ENCODE assay signal across 11 cellular contexts in the genomic region with DNA sequence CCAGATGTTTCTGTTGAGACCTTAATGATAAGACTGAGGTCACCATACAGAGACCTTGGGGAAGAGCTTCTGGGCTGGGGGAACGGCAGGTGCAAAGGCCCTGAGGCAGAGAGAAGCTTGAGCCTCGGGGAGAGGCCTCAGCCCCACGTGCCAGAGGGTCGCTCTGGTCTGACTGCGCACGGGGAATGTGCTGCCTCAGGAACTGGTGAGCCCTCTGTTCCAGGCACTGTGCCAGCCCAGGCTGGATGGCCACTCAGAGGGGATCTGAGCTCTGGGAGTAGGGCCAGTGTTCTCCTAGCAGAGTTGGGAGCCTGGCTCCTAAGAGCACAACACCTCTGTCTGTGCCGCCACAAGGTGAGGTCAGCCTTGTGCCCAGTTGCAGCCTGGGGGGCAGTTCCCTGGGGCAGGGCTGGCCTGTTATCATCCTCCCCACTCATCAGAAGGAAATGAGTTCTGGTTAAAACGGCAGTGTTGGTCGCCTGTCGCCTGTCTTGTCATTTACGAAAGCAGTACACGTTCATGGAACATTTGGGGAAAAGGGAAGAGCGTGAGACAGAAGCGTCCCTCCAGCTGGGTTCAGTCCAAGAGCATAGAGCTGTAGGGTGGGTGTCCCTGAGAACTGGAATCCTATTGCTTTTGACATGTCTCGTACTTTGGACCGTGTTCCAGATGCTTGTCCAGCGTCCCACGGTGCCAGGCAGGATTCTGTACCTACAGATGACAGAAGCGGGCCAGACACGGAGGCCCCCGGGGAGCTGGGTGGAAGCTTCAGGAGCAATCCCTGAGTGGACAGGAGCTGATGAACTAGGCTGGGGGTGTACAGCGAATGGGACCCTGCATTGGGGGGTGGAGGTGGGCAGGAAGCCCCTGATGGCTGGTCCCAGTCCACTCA. TPM values are rescaled to one million over a fixed set of nuclear protein-coding genes. Genes with fewer than 3 reads are reported as not detected.
DNase-seq lines count a peak whose midpoint lies in the region; ATAC-seq, FAIRE-seq and TF ChIP-seq lines count a peak whose summit lies in the region.
"Had no signal": no experiment of that assay in that cellular context is flagged by ENCODE, and none has a peak within 500 bp of the region (broad histone marks: within the 10 kb centered on the region; RNA-seq: fewer than 3 reads in every experiment).

No MANE protein-coding gene starts in this region.

- H3K36me3 Mint-ChIP-seq in stimulated activated naive B cell treated with anti-CD40 and anti-IgM and Interleukin-4, amounts not matched to agents 10 μg/mL and 1 μg/mL and 100 μg/mL, for 72 hours, result peaks cover 14 to 31% of the 10 kb centered on the region in 2 donors
- H3K36me3 Mint-ChIP-seq: natural killer cell treated with Interleukin-12 subunit alpha and Interleukin-12 subunit beta and Interleukin-15 and Interleukin-18, amount 100 ng/mL, for 72 hours had no signal

- POLR2A ChIA-PET in IMR-90 (lab: Charles Lee; ENCODE audit: unreplicated experiment), result no interaction called here

- H4K20me1 ChIP-seq in IMR-90 (ENCODE audit: insufficient read depth, low read length), result peaks cover 80% of the 10 kb centered on the region

- H3K9ac ChIP-seq in IMR-90 (ENCODE audit: low read depth, low read length), result no peak overlapping the region

- H2BK120ac ChIP-seq in IMR-90 (ENCODE audit: low read depth, low read length), result no peak overlapping the region

- H2BK20ac ChIP-seq in IMR-90 (ENCODE audit: low read depth, low read length), result no peak overlapping the region

- WGBS in IMR-90 (ENCODE audit: extremely low coverage in 2 of 2, insufficient read length in 1 of 2), 2 experiments, result 73% methylated on average over 10 of the region's 22 CpGs; no CpG with 5 or more reads in 1 of the 2 experiments

- H3K4me3 Mint-ChIP-seq in stimulated activated naive B cell treated with anti-CD40 and anti-IgM and Interleukin-4, amounts not matched to agents 10 μg/mL and 1 μg/mL and 100 μg/mL, for 72 hours, result peak overlapping the region; percentile 43 to 47
- H3K4me3 Mint-ChIP-seq: natural killer cell treated with Interleukin-12 subunit alpha and Interleukin-12 subunit beta and Interleukin-15 and Interleukin-18, amount 100 ng/mL, for 72 hours had no signal

- no peak for ATAC-seq in IMR-90 (ENCODE audit: low read depth)
- no peak for ATAC-seq in stimulated activated naive B cell treated with anti-CD40 and anti-IgM and Interleukin-4, amounts not matched to agents 10 μg/mL and 1 μg/mL and 100 μg/mL, for 72 hours (replicated peaks)
- ATAC-seq: natural killer cell treated with Interleukin-12 subunit alpha and Interleukin-12 subunit beta and Interleukin-15 and Interleukin-18, amount 100 ng/mL, for 72 hours had no signal

- H3K14ac ChIP-seq in IMR-90 (replicated peaks; ENCODE audit: low read depth, low read length), result 0 out of 2 replicates have a peak overlapping the region, but pooled peaks have one; percentile 58

- peaks cover 19 to 86% of the 10 kb centered on the region in 2 experiments; a peak in 3 of 4 replicates for H3K79me1 ChIP-seq in IMR-90 (ENCODE audit: low read depth in 1 of 2, low read length in 2 of 2)

- no peak overlapping the region; the same call in 1 of the 2 replicates for H4K91ac ChIP-seq in IMR-90 (ENCODE audit: insufficient read depth, low read depth, low read length)

- FAIRE-seq in frontal cortex (lab: Jason Lieb, UNC), result no peak

- H3K18ac ChIP-seq in IMR-90 (ENCODE audit: low read depth, low read length), result no peak overlapping the region

- H3K9me3 Mint-ChIP-seq in stimulated activated naive B cell treated with anti-CD40 and anti-IgM and Interleukin-4, amounts not matched to agents 10 μg/mL and 1 μg/mL and 100 μg/mL, for 72 hours, result no peaks in the 10 kb centered on the region
- H3K9me3 Mint-ChIP-seq: natural killer cell treated with Interleukin-12 subunit alpha and Interleukin-12 subunit beta and Interleukin-15 and Interleukin-18, amount 100 ng/mL, for 72 hours had no signal

- peak overlapping the region; percentile 17 for H2AK9ac ChIP-seq in IMR-90 (replicated peaks; ENCODE audit: low read depth, low read length, poor library complexity)

- H3K36me3 ChIP-seq in IMR-90 (ENCODE audit: control insufficient read depth, insufficient read depth, low read length), result peaks cover 1% of the 10 kb centered on the region; the same call in 1 of the 2 replicates

- peaks cover 59% of the 10 kb centered on the region for H3K4me1 ChIP-seq in IMR-90 (ENCODE audit: control insufficient read depth, insufficient read depth, low read length)

- H3K4me3 ChIP-seq in IMR-90 (ENCODE audit: insufficient read depth, low read depth, low read length) (no peak overlapping the region), astrocyte of the cerebellum (ENCODE audit: low read depth, low read length) (no peak overlapping the region)

- intact Hi-C loops in IMR-90 (cut with micrococcal nuclease), result no loop called here

- in situ Hi-C loops in IMR-90 (cut with MboI; ENCODE audit: low sequenced_read_pairs) (no loop called here), astrocyte of the cerebellum (cut with HindIII; ENCODE audit: low sequenced_read_pairs) (no loop called here)

- no TSS peak for BruUV-seq in IMR-90 (replicated peaks; lab: Mats Ljungman, UMichigan)

- peak overlapping the region; percentile 7 for H3K27ac Mint-ChIP-seq in stimulated activated naive B cell treated with anti-CD40 and anti-IgM and Interleukin-4, amounts not matched to agents 10 μg/mL and 1 μg/mL and 100 μg/mL, for 72 hours
- H3K27ac Mint-ChIP-seq: natural killer cell treated with Interleukin-12 subunit alpha and Interleukin-12 subunit beta and Interleukin-15 and Interleukin-18, amount 100 ng/mL, for 72 hours had no signal

- peaks cover 25% of the 10 kb centered on the region for H3K9me1 ChIP-seq in IMR-90 (ENCODE audit: insufficient read depth, low read length)

- H3K27ac ChIP-seq in IMR-90 (ENCODE audit: insufficient read depth, low read length), result no peak overlapping the region

- H3K4ac ChIP-seq in IMR-90 (ENCODE audit: low read depth, low read length), result no peak overlapping the region

- H4K8ac ChIP-seq in IMR-90 (ENCODE audit: low read depth in 2 of 2, low read length in 2 of 2), result peak overlapping the region in 1 of 2 experiments; percentile 3; a peak in 1 of 4 replicates

- H3K27me3 ChIP-seq in IMR-90 (ENCODE audit: control insufficient read depth, insufficient read depth, low read length), result no peaks in the 10 kb centered on the region

- H3K4me2 ChIP-seq in IMR-90 (ENCODE audit: low read depth, low read length), result no peak overlapping the region

- no peak for DNase-seq in IMR-90
- peak; percentile 68 for DNase-seq in astrocyte of the cerebellum (ENCODE audit: low read depth)
- peak; percentile 18 for DNase-seq in kidney glomerular epithelial cell (lab: John Stamatoyannopoulos, UW)
- no peak for DNase-seq in stimulated activated naive B cell treated with anti-CD40 and anti-IgM and Interleukin-4, amounts not matched to agents 10 μg/mL and 1 μg/mL and 100 μg/mL, for 72 hours
- no peak for DNase-seq in COR-L47 (lab: John Stamatoyannopoulos, UW)
- no peak for DNase-seq in NCI-H1436 treated with DMSO at 0.1 percent for 48 hours (lab: John Stamatoyannopoulos, UW)
- DNase-seq in frontal cortex (ENCODE audit: low spot score in 2 of 2), result no peak
- DNase-seq in GM19240 (ENCODE audit: insufficient read length, low spot score), result no peak
- DNase-seq: activated naive CD4-positive, alpha-beta T cell treated with Interleukin-2 at 50 U/mL for 16 hours; DMS79 treated with DMSO at 0.1 percent for 48 hours had no signal

- peak overlapping the region; percentile 35 for H2AFZ ChIP-seq in IMR-90 (replicated peaks; ENCODE audit: low read length, poor library complexity)

- CTCF ChIA-PET in IMR-90 (lab: Yijun Ruan, JAX), result interaction anchor here (0.7 kb wide), 1 partner anchor 244 kb away, joined by 3 read pairs; no protein-coding TSS in a partner anchor

- H3K27me3 Mint-ChIP-seq in stimulated activated naive B cell treated with anti-CD40 and anti-IgM and Interleukin-4, amounts not matched to agents 10 μg/mL and 1 μg/mL and 100 μg/mL, for 72 hours, result no peaks in the 10 kb centered on the region
- H3K27me3 Mint-ChIP-seq: natural killer cell treated with Interleukin-12 subunit alpha and Interleukin-12 subunit beta and Interleukin-15 and Interleukin-18, amount 100 ng/mL, for 72 hours had no signal

- TF ChIP-seq POLR2A in IMR-90 (IDR thresholded peaks at IDR 0.05; ENCODE audit: low read depth, low read length), result no peak

- no peaks in the 10 kb centered on the region for H3K9me3 ChIP-seq in IMR-90 (ENCODE audit: control insufficient read depth, insufficient read depth, low read length)

- H2BK15ac ChIP-seq in IMR-90 (ENCODE audit: low read depth, low read length), result no peak overlapping the region

- H2AK5ac ChIP-seq in IMR-90 (ENCODE audit: low read depth, low read length), result peak overlapping the region; percentile 73

- no peak overlapping the region for H3K56ac ChIP-seq in IMR-90 (ENCODE audit: extremely low read depth, insufficient read depth, low read length)

- no peak overlapping the region for H4K5ac ChIP-seq in IMR-90 (ENCODE audit: low read depth, low read length)

- H3K23ac ChIP-seq in IMR-90 (ENCODE audit: low read depth, low read length), result peak overlapping the region; percentile 35; the same call in 1 of the 2 replicates

- H3K4me1 Mint-ChIP-seq in stimulated activated naive B cell treated with anti-CD40 and anti-IgM and Interleukin-4, amounts not matched to agents 10 μg/mL and 1 μg/mL and 100 μg/mL, for 72 hours, result peaks cover 47 to 90% of the 10 kb centered on the region in 2 donors

- dilution Hi-C loops in IMR-90 (cut with HindIII; ENCODE audit: low sequenced_read_pairs, unreplicated experiment), result no loop called here

- TF ChIP-seq CTCF in IMR-90 (conservative IDR thresholded peaks at IDR 0.05; ENCODE audit: low read depth, low read length) (no peak), astrocyte of the cerebellum (IDR thresholded peaks at IDR 0.05; ENCODE audit: low read depth, low read length, missing control alignments) (no peak)

- no peak for TF ChIP-seq RAD21 in IMR-90 (IDR thresholded peaks at IDR 0.05; ENCODE audit: low read length)

- H2BK5ac ChIP-seq in IMR-90 (ENCODE audit: low read depth, low read length, poor library complexity, severe bottlenecking), result no peak overlapping the region

TF ChIP-seq in IMR-90, 13 proteins besides CTCF, POLR2A, EP300 and RAD21 (continues in another document):
- TF ChIP-seq MAZ (IDR thresholded peaks at IDR 0.05; ENCODE audit: borderline replicate concordance, low read depth, low read length), result no peak

RNA-seq across cellular contexts. Expression of gene TTYH3, which starts 4.3 kb away (rescaled TPM):
- total RNA-seq in IMR-90 (2012; rRNA removed), result 5.6 and 6.1 TPM in 2 replicates
- polyA plus RNA-seq in IMR-90 (2012; rRNA removed), result 82.6 and 106 TPM in 2 replicates
- polyA plus RNA-seq in IMR-90 (2012; cell fraction: cytosol; rRNA removed), result 56.1 and 135 TPM in 2 replicates
- 100 and 222 TPM in 2 replicates for polyA plus RNA-seq in IMR-90 (2012; cell fraction: nucleus; rRNA removed; ENCODE audit: low replicate concordance)
- total RNA-seq in frontal cortex, result 29.3 TPM

RNA-seq across cellular contexts. Expression of gene AMZ1, which starts 51.9 kb away (rescaled TPM):
- 0.54 and 0.83 TPM in 2 replicates for total RNA-seq in IMR-90 (2012; rRNA removed)
- polyA plus RNA-seq in IMR-90 (2012; rRNA removed), result 1.6 and 2.7 TPM in 2 replicates
- polyA plus RNA-seq in IMR-90 (2012; cell fraction: cytosol; rRNA removed), result 0.93 and 1.5 TPM in 2 replicates
- 1.8 and 3.4 TPM in 2 replicates for polyA plus RNA-seq in IMR-90 (2012; cell fraction: nucleus; rRNA removed; ENCODE audit: low replicate concordance)
- 1.6 TPM for total RNA-seq in frontal cortex
- total RNA-seq: natural killer cell treated with Interleukin-12 subunit alpha and Interleukin-12 subunit beta and Interleukin-15 and Interleukin-18, amount 100 ng/mL, for 72 hours had no signal

Comparison
In these comparisons a context has a peak if more than half of its experiments do, and no peak if none do; other contexts are left out.
1. DNase-seq: peak in astrocyte of the cerebellum (single experiment) and kidney glomerular epithelial cell (single experiment); none in IMR-90 (single experiment), stimulated activated naive B cell treated with anti-CD40 and anti-IgM and Interleukin-4, amounts not matched to agents 10 μg/mL and 1 μg/mL and 100 μg/mL, for 72 hours (single experiment), COR-L47 (single experiment), NCI-H1436 treated with DMSO at 0.1 percent for 48 hours (single experiment), frontal cortex (0 of 2) and GM19240 (single experiment).